Comparison of ENCODE assay signal across 1 cellular context in the genomic region with DNA sequence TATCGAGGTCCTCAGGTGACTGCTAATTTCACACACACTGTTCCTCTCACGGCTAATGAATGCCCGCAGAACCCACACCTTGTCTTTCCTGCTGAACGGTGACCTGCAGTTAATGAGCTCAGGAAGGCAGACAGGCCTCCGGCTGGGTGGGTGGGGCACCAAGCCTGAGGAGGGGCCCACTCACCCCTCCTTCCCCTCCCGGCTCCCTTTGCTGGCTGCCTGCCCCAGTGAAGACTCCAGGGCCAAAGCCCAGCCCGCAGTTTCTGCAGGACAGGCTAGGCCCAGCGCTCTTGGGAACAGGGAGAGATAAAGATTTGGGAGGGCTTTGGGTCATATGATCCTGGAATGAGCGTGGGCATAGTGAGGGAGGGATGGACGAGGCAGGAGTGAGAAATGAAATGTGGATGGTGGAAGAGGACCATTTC.
TF ChIP-seq lines count a peak whose summit lies in the region.

No MANE protein-coding gene starts in this region.

TF ChIP-seq in GM23338, 12 proteins besides CTCF, POLR2A, EP300 and RAD21 (continued from another document):
- no peak for TF ChIP-seq ETS1 (IDR thresholded peaks at IDR 0.05)
- no peak for TF ChIP-seq ZNF114 (CRISPR knock-in tag; IDR thresholded peaks at IDR 0.05)
- TF ChIP-seq STAT1 (IDR thresholded peaks at IDR 0.05; ENCODE audit: unreplicated experiment) = no peak
- TF ChIP-seq NANOG (IDR thresholded peaks at IDR 0.05; ENCODE audit: borderline replicate concordance) = no peak
- no peak for TF ChIP-seq REST (IDR thresholded peaks at IDR 0.05; ENCODE audit: unreplicated experiment)
- no peak for TF ChIP-seq EZH2 (IDR thresholded peaks at IDR 0.05; ENCODE audit: low read depth, unreplicated experiment)
- TF ChIP-seq JUNB (IDR thresholded peaks at IDR 0.05; ENCODE audit: unreplicated experiment) = no peak
- TF ChIP-seq ZNF331 (CRISPR knock-in tag; IDR thresholded peaks at IDR 0.05; ENCODE audit: low read depth) = no peak
TF ChIP-seq in GM23338: peak in this region for 0.
